In the genomic region with DNA sequence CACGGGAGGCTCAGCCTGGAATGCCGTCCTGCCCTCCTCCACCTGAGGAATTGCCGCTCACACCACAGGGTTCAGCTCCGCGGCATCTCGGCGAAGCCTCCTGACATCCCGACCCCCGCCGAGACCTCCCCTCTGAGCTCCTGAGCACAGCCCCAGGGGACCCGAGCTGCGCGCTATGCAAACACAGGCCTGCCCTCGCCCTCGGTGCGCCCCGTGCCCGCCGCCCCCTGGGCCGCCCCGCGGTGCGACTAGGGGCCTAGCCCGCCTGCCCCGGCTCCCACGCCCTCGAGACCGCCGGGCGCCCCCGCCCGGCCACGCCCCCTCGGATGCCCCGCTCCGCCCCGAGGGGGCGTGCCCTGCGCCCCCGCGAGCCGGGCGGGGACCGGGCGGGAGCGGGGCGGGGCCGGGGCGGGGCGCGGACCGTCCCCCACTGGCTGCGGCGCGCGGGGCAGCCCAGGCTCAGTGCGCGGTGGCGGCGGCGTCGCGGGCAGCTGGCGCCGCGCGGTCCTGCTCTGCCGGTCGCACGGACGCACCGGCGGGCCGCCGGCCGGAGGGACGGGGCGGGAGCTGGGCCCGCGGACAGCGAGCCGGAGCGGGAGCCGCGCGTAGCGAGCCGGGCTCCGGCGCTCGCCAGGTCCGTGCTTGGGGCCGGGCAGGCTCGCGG, we compare ENCODE assay signal across 8 cellular contexts. TPM values are rescaled to one million over a fixed set of nuclear protein-coding genes. Genes with fewer than 3 reads are reported as not detected.
DNase-seq lines count a peak whose midpoint lies in the region; ATAC-seq and FAIRE-seq lines count a peak whose summit lies in the region.

A gene (plus strand): TSS at position 462 of the 664 bp plus-strand sequence. CDS start 642 bp downstream, outside the sequence.

- no peaks in the 10 kb centered on the region for H3K4me1 Mint-ChIP-seq in activated CD8-positive, alpha-beta T cell treated with anti-CD3 and anti-CD28 coated beads, Interleukin-2, amount 10 ng/mL, durations not matched to agents 7 days and 5 days (ENCODE audit: low read depth)
- H3K4me1 Mint-ChIP-seq in natural killer cell treated with Interleukin-12 subunit alpha and Interleukin-12 subunit beta and Interleukin-15 and Interleukin-18, amount 100 ng/mL, for 72 hours (ENCODE audit: low read depth in 2 of 2), result no peaks in the 10 kb centered on the region

- H3K9me3 Mint-ChIP-seq in activated CD8-positive, alpha-beta T cell treated with anti-CD3 and anti-CD28 coated beads, Interleukin-2, amount 10 ng/mL, durations not matched to agents 7 days and 5 days (ENCODE audit: insufficient read depth), result no peaks in the 10 kb centered on the region
- no peaks in the 10 kb centered on the region for H3K9me3 Mint-ChIP-seq in natural killer cell treated with Interleukin-12 subunit alpha and Interleukin-12 subunit beta and Interleukin-15 and Interleukin-18, amount 100 ng/mL, for 72 hours

- CTCF ChIA-PET in activated CD8-positive, alpha-beta T cell treated with anti-CD3 and anti-CD28 coated beads, Interleukin-2, amount 10 ng/mL, durations not matched to agents 7 days and 5 days (lab: Charles Lee), result interaction anchor here (1.0 kb wide), 1 partner anchor 45 kb away, joined by 3 read pairs; no protein-coding TSS in a partner anchor

- no peak for FAIRE-seq in urothelium cell line (lab: Jason Lieb, UNC)

- ATAC-seq in GM18511 (IDR thresholded peaks at IDR 0.05; ENCODE audit: unreplicated experiment), result peak; percentile 55
- ATAC-seq in activated CD8-positive, alpha-beta T cell treated with anti-CD3 and anti-CD28 coated beads, Interleukin-2, amount 10 ng/mL, durations not matched to agents 7 days and 5 days, result peak; percentile 75
- peak; percentile 46 for ATAC-seq in esophagus mucosa
- ATAC-seq in natural killer cell treated with Interleukin-12 subunit alpha and Interleukin-12 subunit beta and Interleukin-15 and Interleukin-18, amount 100 ng/mL, for 72 hours, result peak; percentile 73 to 90
- no peak for ATAC-seq in HG03571 (IDR thresholded peaks at IDR 0.05; ENCODE audit: unreplicated experiment)

- H3K27ac Mint-ChIP-seq in activated CD8-positive, alpha-beta T cell treated with anti-CD3 and anti-CD28 coated beads, Interleukin-2, amount 10 ng/mL, durations not matched to agents 7 days and 5 days, result no peak within 1 kb of the TSS
- H3K27ac Mint-ChIP-seq in natural killer cell treated with Interleukin-12 subunit alpha and Interleukin-12 subunit beta and Interleukin-15 and Interleukin-18, amount 100 ng/mL, for 72 hours, result no peak within 1 kb of the TSS

- peaks cover 16% of the 10 kb centered on the region for H3K27me3 Mint-ChIP-seq in activated CD8-positive, alpha-beta T cell treated with anti-CD3 and anti-CD28 coated beads, Interleukin-2, amount 10 ng/mL, durations not matched to agents 7 days and 5 days (ENCODE audit: low read depth)
- peaks cover 0 to 7% of the 10 kb centered on the region in 2 donors for H3K27me3 Mint-ChIP-seq in natural killer cell treated with Interleukin-12 subunit alpha and Interleukin-12 subunit beta and Interleukin-15 and Interleukin-18, amount 100 ng/mL, for 72 hours

- peak within 1 kb of the TSS; percentile 18 for H3K4me3 Mint-ChIP-seq in activated CD8-positive, alpha-beta T cell treated with anti-CD3 and anti-CD28 coated beads, Interleukin-2, amount 10 ng/mL, durations not matched to agents 7 days and 5 days
- H3K4me3 Mint-ChIP-seq in natural killer cell treated with Interleukin-12 subunit alpha and Interleukin-12 subunit beta and Interleukin-15 and Interleukin-18, amount 100 ng/mL, for 72 hours, result no peak within 1 kb of the TSS

- no peak for DNase-seq in A172 (ENCODE audit: low spot score)
- peak; percentile 65 for DNase-seq in LoVo (ENCODE audit: low spot score)
- peak; percentile 31 for DNase-seq in activated CD8-positive, alpha-beta T cell treated with anti-CD3 and anti-CD28 coated beads, Interleukin-2, amount 10 ng/mL, durations not matched to agents 7 days and 5 days
- no peak for DNase-seq in natural killer cell treated with Interleukin-12 subunit alpha and Interleukin-12 subunit beta and Interleukin-15 and Interleukin-18, amount 100 ng/mL, for 72 hours (ENCODE audit: low spot score)
- DNase-seq in urothelium cell line (ENCODE audit: low spot score), result peak; percentile 88

- POLR2A ChIA-PET in activated CD8-positive, alpha-beta T cell treated with anti-CD3 and anti-CD28 coated beads, Interleukin-2, amount 10 ng/mL, durations not matched to agents 7 days and 5 days (lab: Charles Lee), result interaction anchor here (1.1 kb wide), 1 partner anchor 16 kb away, joined by 3 read pairs; no protein-coding TSS in a partner anchor

- no peaks in the 10 kb centered on the region for H3K36me3 Mint-ChIP-seq in activated CD8-positive, alpha-beta T cell treated with anti-CD3 and anti-CD28 coated beads, Interleukin-2, amount 10 ng/mL, durations not matched to agents 7 days and 5 days (ENCODE audit: low read depth)
- no peaks in the 10 kb centered on the region for H3K36me3 Mint-ChIP-seq in natural killer cell treated with Interleukin-12 subunit alpha and Interleukin-12 subunit beta and Interleukin-15 and Interleukin-18, amount 100 ng/mL, for 72 hours

RNA-seq across cellular contexts. Expression of the gene that starts here (rescaled TPM):
- total RNA-seq in A172 (2014; rRNA removed; shearing (Covaris generic)), result 12.4 and 19.8 TPM in 2 replicates
- total RNA-seq in activated CD8-positive, alpha-beta T cell treated with anti-CD3 and anti-CD28 coated beads, Interleukin-2, amount 10 ng/mL, durations not matched to agents 7 days and 5 days, result under 1 TPM; 0.34 to 0.37 TPM
- 150 TPM for total RNA-seq in esophagus mucosa
- not detected for total RNA-seq in natural killer cell treated with Interleukin-12 subunit alpha and Interleukin-12 subunit beta and Interleukin-15 and Interleukin-18, amount 100 ng/mL, for 72 hours

Comparison
In these comparisons a context has a peak if more than half of its experiments do, and no peak if none do; other contexts are left out.
1. Peak in DNase-seq and ATAC-seq in activated CD8-positive, alpha-beta T cell treated with anti-CD3 and anti-CD28 coated beads, Interleukin-2, amount 10 ng/mL, durations not matched to agents 7 days and 5 days; RNA of the gene not detected or under 1 TPM.
2. Peak in ATAC-seq in natural killer cell treated with Interleukin-12 subunit alpha and Interleukin-12 subunit beta and Interleukin-15 and Interleukin-18, amount 100 ng/mL, for 72 hours; RNA of the gene not detected or under 1 TPM.
3. DNase-seq: peak in LoVo (single experiment) and urothelium cell line (single experiment); none in A172 (single experiment) and natural killer cell treated with Interleukin-12 subunit alpha and Interleukin-12 subunit beta and Interleukin-15 and Interleukin-18, amount 100 ng/mL, for 72 hours (single experiment).